Comparison of ENCODE assay signal across 8 cellular contexts in the genomic region with DNA sequence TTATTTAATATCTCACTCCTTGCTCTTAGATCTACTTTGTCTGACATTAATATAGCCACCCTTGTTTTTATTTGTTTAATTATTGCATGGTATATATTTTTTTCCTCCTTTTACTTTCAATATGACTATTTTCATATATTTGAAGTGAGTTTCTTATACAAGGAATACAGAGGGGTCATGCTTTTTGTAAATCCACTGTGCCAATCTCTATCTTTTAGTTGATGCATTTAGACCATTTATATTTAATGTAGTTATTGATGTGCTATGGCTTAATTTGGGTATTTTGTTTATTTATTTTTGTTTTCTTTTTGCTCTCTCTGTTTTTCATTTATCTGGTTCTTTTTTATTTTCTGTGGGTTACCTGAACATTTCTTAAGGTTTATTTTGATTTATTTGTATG.
"Had no signal": no experiment of that assay in that cellular context is flagged by ENCODE, and none has a peak within 500 bp of the region (broad histone marks: within the 10 kb centered on the region; RNA-seq: fewer than 3 reads in every experiment).

No MANE protein-coding gene starts in this region.

- ATAC-seq: GM12878 had no signal

- DNase-seq: GDM1, GF-D8 had no signal

- H3K4me3 ChIP-seq: GM12878 had no signal

- FAIRE-seq: G401.6, GM12878, GM12891, GM12892, GM18507, GM19239 had no signal
